ENCODE assay signal across 2 cellular contexts in genomic region chr5:149563461-149563860, GRCh38.
TF ChIP-seq lines count a peak whose summit lies in the region.

No MANE protein-coding gene starts in this region.

TF ChIP-seq in liver, 16 proteins besides CTCF, POLR2A, EP300 and RAD21:
- TF ChIP-seq, protein P1, sequence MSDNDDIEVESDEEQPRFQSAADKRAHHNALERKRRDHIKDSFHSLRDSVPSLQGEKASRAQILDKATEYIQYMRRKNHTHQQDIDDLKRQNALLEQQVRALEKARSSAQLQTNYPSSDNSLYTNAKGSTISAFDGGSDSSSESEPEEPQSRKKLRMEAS (IDR thresholded peaks at IDR 0.05) = no peak
- no peak for TF ChIP-seq RXRA (IDR thresholded peaks at IDR 0.05)
- no peak for TF ChIP-seq GABPA (IDR thresholded peaks at IDR 0.05 in 1 of 2, conservative IDR thresholded peaks at IDR 0.05 in 1 of 2)
- no peak for TF ChIP-seq EGR1 (IDR thresholded peaks at IDR 0.05; ENCODE audit: low read depth in 2 of 2)
- TF ChIP-seq TAF1 (conservative IDR thresholded peaks at IDR 0.05) = no peak
- TF ChIP-seq YY1 (IDR thresholded peaks at IDR 0.05) = no peak
- TF ChIP-seq, protein P2, sequence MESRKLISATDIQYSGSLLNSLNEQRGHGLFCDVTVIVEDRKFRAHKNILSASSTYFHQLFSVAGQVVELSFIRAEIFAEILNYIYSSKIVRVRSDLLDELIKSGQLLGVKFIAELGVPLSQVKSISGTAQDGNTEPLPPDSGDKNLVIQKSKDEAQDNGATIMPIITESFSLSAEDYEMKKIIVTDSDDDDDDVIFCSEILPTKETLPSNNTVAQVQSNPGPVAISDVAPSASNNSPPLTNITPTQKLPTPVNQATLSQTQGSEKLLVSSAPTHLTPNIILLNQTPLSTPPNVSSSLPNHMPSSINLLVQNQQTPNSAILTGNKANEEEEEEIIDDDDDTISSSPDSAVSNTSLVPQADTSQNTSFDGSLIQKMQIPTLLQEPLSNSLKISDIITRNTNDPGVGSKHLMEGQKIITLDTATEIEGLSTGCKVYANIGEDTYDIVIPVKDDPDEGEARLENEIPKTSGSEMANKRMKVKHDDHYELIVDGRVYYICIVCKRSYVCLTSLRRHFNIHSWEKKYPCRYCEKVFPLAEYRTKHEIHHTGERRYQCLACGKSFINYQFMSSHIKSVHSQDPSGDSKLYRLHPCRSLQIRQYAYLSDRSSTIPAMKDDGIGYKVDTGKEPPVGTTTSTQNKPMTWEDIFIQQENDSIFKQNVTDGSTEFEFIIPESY (IDR thresholded peaks at IDR 0.05) = no peak
- TF ChIP-seq REST (IDR thresholded peaks at IDR 0.05) = no peak
- TF ChIP-seq NR2F2 (IDR thresholded peaks at IDR 0.05) = no peak
- TF ChIP-seq, protein P3, sequence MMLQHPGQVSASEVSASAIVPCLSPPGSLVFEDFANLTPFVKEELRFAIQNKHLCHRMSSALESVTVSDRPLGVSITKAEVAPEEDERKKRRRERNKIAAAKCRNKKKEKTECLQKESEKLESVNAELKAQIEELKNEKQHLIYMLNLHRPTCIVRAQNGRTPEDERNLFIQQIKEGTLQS (IDR thresholded peaks at IDR 0.05) = no peak
- no peak for TF ChIP-seq FOXA2 (IDR thresholded peaks at IDR 0.05)
- no peak for TF ChIP-seq JUND (IDR thresholded peaks at IDR 0.05)
- TF ChIP-seq HNF4G (IDR thresholded peaks at IDR 0.05) = no peak
- no peak for TF ChIP-seq SP1 (IDR thresholded peaks at IDR 0.05)
- no peak for TF ChIP-seq HNF4A (conservative IDR thresholded peaks at IDR 0.05)
- TF ChIP-seq FOXA1 (IDR thresholded peaks at IDR 0.05) = no peak

TF ChIP-seq in HepG2, 621 proteins besides CTCF, POLR2A, EP300 and RAD21:
- TF ChIP-seq RBM39 (IDR thresholded peaks at IDR 0.05; ENCODE audit: low read depth, low read length, poor library complexity, severe bottlenecking) (no peak), ZNF766 (CRISPR knock-in tag; IDR thresholded peaks at IDR 0.05; ENCODE audit: borderline replicate concordance) (no peak), REPIN1 (CRISPR knock-in tag; IDR thresholded peaks at IDR 0.05; ENCODE audit: borderline replicate concordance, low read depth) (no peak), EEA1 (CRISPR knock-in tag; IDR thresholded peaks at IDR 0.05; ENCODE audit: borderline replicate concordance) (no peak), KMT2A (CRISPR knock-in tag; IDR thresholded peaks at IDR 0.05) (no peak), ZMYM4 (CRISPR knock-in tag; IDR thresholded peaks at IDR 0.05) (no peak), KMT2B (CRISPR knock-in tag; IDR thresholded peaks at IDR 0.05) (no peak), NR2C2 (CRISPR knock-in tag; IDR thresholded peaks at IDR 0.05; ENCODE audit: borderline replicate concordance) (no peak), CBFB (CRISPR knock-in tag; IDR thresholded peaks at IDR 0.05) (no peak), MED8 (CRISPR knock-in tag; IDR thresholded peaks at IDR 0.05; ENCODE audit: insufficient replicate concordance) (no peak), TFDP1 (CRISPR knock-in tag; IDR thresholded peaks at IDR 0.05; ENCODE audit: borderline replicate concordance) (no peak), ZFP90 (CRISPR knock-in tag; IDR thresholded peaks at IDR 0.05; ENCODE audit: borderline replicate concordance) (no peak), MED1 (CRISPR knock-in tag; IDR thresholded peaks at IDR 0.05) (no peak), ZNF296 (CRISPR knock-in tag; conservative IDR thresholded peaks at IDR 0.05) (no peak), ZNF34 (CRISPR knock-in tag; IDR thresholded peaks at IDR 0.05; ENCODE audit: borderline replicate concordance) (no peak), ZMAT5 (CRISPR knock-in tag; IDR thresholded peaks at IDR 0.05; ENCODE audit: borderline replicate concordance, low read depth) (no peak), FOXK2 (IDR thresholded peaks at IDR 0.05) (no peak), CCAR2 (optimal IDR thresholded peaks at IDR 0.05; ENCODE audit: low read depth, low read length) (no peak)
- TF ChIP-seq, protein P4, sequence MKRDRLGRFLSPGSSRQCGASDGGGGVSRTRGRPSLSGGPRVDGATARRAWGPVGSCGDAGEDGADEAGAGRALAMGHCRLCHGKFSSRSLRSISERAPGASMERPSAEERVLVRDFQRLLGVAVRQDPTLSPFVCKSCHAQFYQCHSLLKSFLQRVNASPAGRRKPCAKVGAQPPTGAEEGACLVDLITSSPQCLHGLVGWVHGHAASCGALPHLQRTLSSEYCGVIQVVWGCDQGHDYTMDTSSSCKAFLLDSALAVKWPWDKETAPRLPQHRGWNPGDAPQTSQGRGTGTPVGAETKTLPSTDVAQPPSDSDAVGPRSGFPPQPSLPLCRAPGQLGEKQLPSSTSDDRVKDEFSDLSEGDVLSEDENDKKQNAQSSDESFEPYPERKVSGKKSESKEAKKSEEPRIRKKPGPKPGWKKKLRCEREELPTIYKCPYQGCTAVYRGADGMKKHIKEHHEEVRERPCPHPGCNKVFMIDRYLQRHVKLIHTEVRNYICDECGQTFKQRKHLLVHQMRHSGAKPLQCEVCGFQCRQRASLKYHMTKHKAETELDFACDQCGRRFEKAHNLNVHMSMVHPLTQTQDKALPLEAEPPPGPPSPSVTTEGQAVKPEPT (CRISPR knock-in tag; IDR thresholded peaks at IDR 0.05; ENCODE audit: low read depth) = no peak
